1 cellular context compared by ENCODE assay signal in the genomic region with DNA sequence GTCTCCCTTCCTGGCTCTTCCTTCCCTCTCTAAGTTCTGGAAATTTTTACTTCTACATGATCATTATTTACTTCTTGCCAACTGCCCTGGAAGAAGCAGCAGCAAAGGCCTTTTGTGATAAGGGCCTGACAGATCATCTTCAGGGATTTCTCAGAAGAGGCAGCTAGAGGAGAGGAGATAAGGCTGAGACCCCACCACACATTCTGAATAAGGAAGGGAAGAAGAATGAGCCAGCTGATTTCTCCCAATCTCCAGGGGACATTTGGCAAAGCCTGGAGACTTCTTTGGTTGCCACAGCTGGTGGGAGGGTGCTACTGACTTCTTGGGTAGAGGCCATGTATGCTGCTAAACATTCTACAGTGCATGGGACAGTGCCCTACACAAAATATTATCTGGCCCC.
TF ChIP-seq lines count a peak whose summit lies in the region.

No MANE protein-coding gene starts in this region.

TF ChIP-seq in K562, 482 proteins besides CTCF, POLR2A, EP300 and RAD21 (continued from another document and continues in another):
- TF ChIP-seq STAT6 (CRISPR knock-in tag; IDR thresholded peaks at IDR 0.05) (no peak), TAF15 (IDR thresholded peaks at IDR 0.05; ENCODE audit: low read depth, low read length) (no peak), ZNF239 (CRISPR knock-in tag; IDR thresholded peaks at IDR 0.05) (no peak), FOXA3 (CRISPR knock-in tag; conservative IDR thresholded peaks at IDR 0.05 in 1 of 2, IDR thresholded peaks at IDR 0.05 in 1 of 2) (no peak), SRF (CRISPR knock-in tag; IDR thresholded peaks at IDR 0.05) (no peak), ZBTB33 (CRISPR knock-in tag; IDR thresholded peaks at IDR 0.05) (no peak), BRCA1 (IDR thresholded peaks at IDR 0.05) (no peak), BRCA1 (CRISPR knock-in tag; IDR thresholded peaks at IDR 0.05) (no peak), LEF1 (IDR thresholded peaks at IDR 0.05) (0 out of 2 replicates have a peak, but pooled peaks have one; percentile 15), MAFK (IDR thresholded peaks at IDR 0.05; ENCODE audit: low read length) (peak; percentile 32; the same call in 1 of the 2 replicates), RFX7 (CRISPR knock-in tag; IDR thresholded peaks at IDR 0.05) (no peak), KLF10 (CRISPR knock-in tag; IDR thresholded peaks at IDR 0.05) (no peak), ZC3H8 (IDR thresholded peaks at IDR 0.05) (no peak), GABPA (tag; conservative IDR thresholded peaks at IDR 0.05; ENCODE audit: low read depth) (no peak), SRSF3 (IDR thresholded peaks at IDR 0.05; ENCODE audit: insufficient read depth, low read length) (no peak), ARID2 (IDR thresholded peaks at IDR 0.05) (no peak), ADNP (tag; IDR thresholded peaks at IDR 0.05) (no peak), ZNF124 (CRISPR knock-in tag; IDR thresholded peaks at IDR 0.05) (no peak), ZNF444 (CRISPR knock-in tag; IDR thresholded peaks at IDR 0.05) (no peak), ZNF354B (CRISPR knock-in tag; IDR thresholded peaks at IDR 0.05) (no peak), SMARCA4 (IDR thresholded peaks at IDR 0.05) (peak; percentile 89), CEBPZ (IDR thresholded peaks at IDR 0.05; ENCODE audit: borderline replicate concordance, low read depth, low read length) (no peak), DDX20 (tag; IDR thresholded peaks at IDR 0.05; ENCODE audit: low read depth) (no peak), MLLT1 (IDR thresholded peaks at IDR 0.05) (no peak), ZNF316 (IDR thresholded peaks at IDR 0.05) (no peak), CUX1 (CRISPR knock-in tag; IDR thresholded peaks at IDR 0.05) (no peak), RBM22 (IDR thresholded peaks at IDR 0.05; ENCODE audit: low read depth, low read length, poor library complexity, severe bottlenecking) (no peak), ZNF175 (CRISPR knock-in tag; IDR thresholded peaks at IDR 0.05; ENCODE audit: low read depth) (no peak), DACH1 (IDR thresholded peaks at IDR 0.05; ENCODE audit: partially characterized antibody) (peak; percentile 70), TEAD4 (IDR thresholded peaks at IDR 0.05; ENCODE audit: low read length) (peak; percentile 92), TEAD4 (CRISPR knock-in tag; IDR thresholded peaks at IDR 0.05; ENCODE audit: borderline replicate concordance) (no peak), ZNF165 (CRISPR knock-in tag; IDR thresholded peaks at IDR 0.05; ENCODE audit: borderline replicate concordance) (no peak), PHF20 (IDR thresholded peaks at IDR 0.05; ENCODE audit: partially characterized antibody) (no peak), ZNF174 (CRISPR knock-in tag; IDR thresholded peaks at IDR 0.05) (no peak), NCOR1 (IDR thresholded peaks at IDR 0.05) (peak; percentile 86), LCOR (CRISPR knock-in tag; IDR thresholded peaks at IDR 0.05) (no peak), CBX1 (IDR thresholded peaks at IDR 0.05; ENCODE audit: low read depth) (no peak), ELK3 (CRISPR knock-in tag; IDR thresholded peaks at IDR 0.05) (no peak), EP400 (IDR thresholded peaks at IDR 0.05) (no peak), ILF3 (IDR thresholded peaks at IDR 0.05; ENCODE audit: borderline replicate concordance) (no peak), SRSF1 (IDR thresholded peaks at IDR 0.05; ENCODE audit: low read depth, low read length) (no peak), TAL1 (IDR thresholded peaks at IDR 0.05) (peak; percentile 85), TAF7 (tag; IDR thresholded peaks at IDR 0.05) (no peak), NFIC (IDR thresholded peaks at IDR 0.05) (peak; percentile 74)
- TF ChIP-seq, protein P1, sequence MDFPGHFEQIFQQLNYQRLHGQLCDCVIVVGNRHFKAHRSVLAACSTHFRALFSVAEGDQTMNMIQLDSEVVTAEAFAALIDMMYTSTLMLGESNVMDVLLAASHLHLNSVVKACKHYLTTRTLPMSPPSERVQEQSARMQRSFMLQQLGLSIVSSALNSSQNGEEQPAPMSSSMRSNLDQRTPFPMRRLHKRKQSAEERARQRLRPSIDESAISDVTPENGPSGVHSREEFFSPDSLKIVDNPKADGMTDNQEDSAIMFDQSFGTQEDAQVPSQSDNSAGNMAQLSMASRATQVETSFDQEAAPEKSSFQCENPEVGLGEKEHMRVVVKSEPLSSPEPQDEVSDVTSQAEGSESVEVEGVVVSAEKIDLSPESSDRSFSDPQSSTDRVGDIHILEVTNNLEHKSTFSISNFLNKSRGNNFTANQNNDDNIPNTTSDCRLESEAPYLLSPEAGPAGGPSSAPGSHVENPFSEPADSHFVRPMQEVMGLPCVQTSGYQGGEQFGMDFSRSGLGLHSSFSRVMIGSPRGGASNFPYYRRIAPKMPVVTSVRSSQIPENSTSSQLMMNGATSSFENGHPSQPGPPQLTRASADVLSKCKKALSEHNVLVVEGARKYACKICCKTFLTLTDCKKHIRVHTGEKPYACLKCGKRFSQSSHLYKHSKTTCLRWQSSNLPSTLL (IDR thresholded peaks at IDR 0.05): no peak
- TF ChIP-seq, protein P2, sequence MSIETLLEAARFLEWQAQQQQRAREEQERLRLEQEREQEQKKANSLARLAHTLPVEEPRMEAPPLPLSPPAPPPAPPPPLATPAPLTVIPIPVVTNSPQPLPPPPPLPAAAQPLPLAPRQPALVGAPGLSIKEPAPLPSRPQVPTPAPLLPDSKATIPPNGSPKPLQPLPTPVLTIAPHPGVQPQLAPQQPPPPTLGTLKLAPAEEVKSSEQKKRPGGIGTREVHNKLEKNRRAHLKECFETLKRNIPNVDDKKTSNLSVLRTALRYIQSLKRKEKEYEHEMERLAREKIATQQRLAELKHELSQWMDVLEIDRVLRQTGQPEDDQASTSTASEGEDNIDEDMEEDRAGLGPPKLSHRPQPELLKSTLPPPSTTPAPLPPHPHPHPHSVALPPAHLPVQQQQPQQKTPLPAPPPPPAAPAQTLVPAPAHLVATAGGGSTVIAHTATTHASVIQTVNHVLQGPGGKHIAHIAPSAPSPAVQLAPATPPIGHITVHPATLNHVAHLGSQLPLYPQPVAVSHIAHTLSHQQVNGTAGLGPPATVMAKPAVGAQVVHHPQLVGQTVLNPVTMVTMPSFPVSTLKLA (conservative IDR thresholded peaks at IDR 0.05): peak; percentile 37 to 57; a peak in 1 of 4 replicates
